In the genomic region with DNA sequence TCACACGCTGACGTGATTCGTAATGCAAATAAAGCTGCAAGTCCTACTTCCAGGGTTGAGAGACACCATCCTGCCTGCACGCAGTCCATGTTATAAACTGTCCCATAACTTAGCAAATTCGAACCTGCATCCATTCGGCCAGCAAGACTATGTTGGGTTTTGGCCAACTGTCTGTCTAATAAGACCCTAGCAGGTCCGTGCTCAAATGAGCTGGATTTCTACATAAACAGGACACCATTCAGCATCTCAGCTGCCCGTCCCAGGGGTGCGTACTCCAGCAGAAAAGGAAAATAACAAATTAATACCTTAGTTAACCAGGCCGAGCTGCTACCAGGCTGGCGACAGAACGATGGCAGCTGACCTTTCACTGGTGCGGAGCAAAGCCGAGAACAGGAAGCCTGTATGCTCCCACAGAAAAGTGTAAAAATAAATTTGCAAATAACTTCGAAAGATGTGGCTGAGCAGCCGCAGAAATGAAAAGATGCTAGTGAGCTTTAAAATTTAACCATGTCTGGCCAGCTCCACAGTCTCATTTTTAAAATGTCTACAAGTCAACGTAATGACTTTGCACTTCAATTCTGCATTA, we compare ENCODE assay signal across 11 cellular contexts.
DNase-seq lines count a peak whose midpoint lies in the region; ATAC-seq, FAIRE-seq and TF ChIP-seq lines count a peak whose summit lies in the region.
"Had no signal": no experiment of that assay in that cellular context is flagged by ENCODE, and none has a peak within 500 bp of the region (broad histone marks: within the 10 kb centered on the region; RNA-seq: fewer than 3 reads in every experiment).

No MANE protein-coding gene starts in this region.

- peak; percentile 53 for ATAC-seq in GM19397 (IDR thresholded peaks at IDR 0.05; ENCODE audit: unreplicated experiment)
- ATAC-seq in HG02763 (IDR thresholded peaks at IDR 0.05; ENCODE audit: unreplicated experiment): peak; percentile 74
- no peak for ATAC-seq in stimulated activated naive CD8-positive, alpha-beta T cell treated with anti-CD3 and anti-CD28 coated beads, Interleukin-15, Interleukin-2, amounts not matched to agents 100 U/mL and 50 U/mL, for 24 hours
- ATAC-seq in HG03135 (IDR thresholded peaks at IDR 0.05; ENCODE audit: unreplicated experiment): no peak
- ATAC-seq: activated T-cell treated with anti-CD3 and anti-CD28 coated beads, Interleukin-2, amount 50 U/mL, for 4 hours had no signal

- TF ChIP-seq POLR2A in GM12892 (IDR thresholded peaks at IDR 0.05; ENCODE audit: low read depth, low read length) (no peak), tibial nerve (IDR thresholded peaks at IDR 0.05) (no peak)

- peak overlapping the region; percentile 31 for H3K4me3 ChIP-seq in OCI-LY3 (ENCODE audit: low read length)
- H3K4me3 ChIP-seq in tibial nerve: no peak overlapping the region

- DNase-seq in GM12892 (ENCODE audit: insufficient read length): no peak
- no peak for DNase-seq in stimulated activated naive CD8-positive, alpha-beta T cell treated with anti-CD3 and anti-CD28 coated beads, Interleukin-15, Interleukin-2, amounts not matched to agents 100 U/mL and 50 U/mL, for 24 hours
- no peak for DNase-seq in tibial nerve (ENCODE audit: low spot score in 2 of 2)
- no peak for DNase-seq in DMS114 treated with DMSO at 0.1 percent for 48 hours (lab: John Stamatoyannopoulos, UW; ENCODE audit: unreplicated experiment)
- DNase-seq: activated CD4-positive, CD25-positive, alpha-beta regulatory T cell; activated T-cell treated with anti-CD3 and anti-CD28 coated beads, Interleukin-2, amount 50 U/mL, for 4 hours; midbrain had no signal

- H4K20me1 ChIP-seq in OCI-LY3 (ENCODE audit: insufficient read depth, low read length): no peaks in the 10 kb centered on the region

- H3K36me3 ChIP-seq in OCI-LY3 (replicated peaks; ENCODE audit: low read depth, low read length): no peaks in the 10 kb centered on the region
- H3K36me3 ChIP-seq in tibial nerve: no peaks in the 10 kb centered on the region

- H3K27me3 ChIP-seq in OCI-LY3 (ENCODE audit: low read depth, low read length) (peaks cover 45% of the 10 kb centered on the region), tibial nerve (no peaks in the 10 kb centered on the region)

- H3K4me1 ChIP-seq in OCI-LY3 (ENCODE audit: low read length) (peaks cover 6% of the 10 kb centered on the region; the same call in 1 of the 2 replicates), tibial nerve (no peaks in the 10 kb centered on the region)

- FAIRE-seq in GM12892 (lab: Jason Lieb, UNC): peak; percentile 33

- no peaks in the 10 kb centered on the region for H3K79me2 ChIP-seq in OCI-LY3 (ENCODE audit: low read length)

- no peak for TF ChIP-seq EP300 in tibial nerve (IDR thresholded peaks at IDR 0.05)

- H3K27ac ChIP-seq in OCI-LY3 (ENCODE audit: low read length) (no peak overlapping the region), tibial nerve (no peak overlapping the region)

- no peak for TF ChIP-seq CTCF in OCI-LY3 (IDR thresholded peaks at IDR 0.05; ENCODE audit: low read depth, low read length)
- no peak for TF ChIP-seq CTCF in tibial nerve (IDR thresholded peaks at IDR 0.05)

- H2AFZ ChIP-seq in OCI-LY3 (ENCODE audit: low read depth, low read length): no peak overlapping the region; the same call in 1 of the 2 replicates

- WGBS in tibial nerve, 2 donors: 63 to 67% methylated on average over 17 of the region's 17 CpGs

- H3K4me2 ChIP-seq in OCI-LY3 (ENCODE audit: low read length): peak overlapping the region; percentile 55

- H3K9me3 ChIP-seq in OCI-LY3 (ENCODE audit: insufficient read depth, low read length): no peaks in the 10 kb centered on the region
- no peaks in the 10 kb centered on the region for H3K9me3 ChIP-seq in tibial nerve

- H3K9ac ChIP-seq in OCI-LY3 (ENCODE audit: low read length): no peak overlapping the region

Comparison
In these comparisons a context has a peak if more than half of its experiments do, and no peak if none do; other contexts are left out.
1. ATAC-seq: peak in GM19397 (single experiment) and HG02763 (single experiment); none in stimulated activated naive CD8-positive, alpha-beta T cell treated with anti-CD3 and anti-CD28 coated beads, Interleukin-15, Interleukin-2, amounts not matched to agents 100 U/mL and 50 U/mL, for 24 hours (single experiment) and HG03135 (single experiment).